In the genomic region with DNA sequence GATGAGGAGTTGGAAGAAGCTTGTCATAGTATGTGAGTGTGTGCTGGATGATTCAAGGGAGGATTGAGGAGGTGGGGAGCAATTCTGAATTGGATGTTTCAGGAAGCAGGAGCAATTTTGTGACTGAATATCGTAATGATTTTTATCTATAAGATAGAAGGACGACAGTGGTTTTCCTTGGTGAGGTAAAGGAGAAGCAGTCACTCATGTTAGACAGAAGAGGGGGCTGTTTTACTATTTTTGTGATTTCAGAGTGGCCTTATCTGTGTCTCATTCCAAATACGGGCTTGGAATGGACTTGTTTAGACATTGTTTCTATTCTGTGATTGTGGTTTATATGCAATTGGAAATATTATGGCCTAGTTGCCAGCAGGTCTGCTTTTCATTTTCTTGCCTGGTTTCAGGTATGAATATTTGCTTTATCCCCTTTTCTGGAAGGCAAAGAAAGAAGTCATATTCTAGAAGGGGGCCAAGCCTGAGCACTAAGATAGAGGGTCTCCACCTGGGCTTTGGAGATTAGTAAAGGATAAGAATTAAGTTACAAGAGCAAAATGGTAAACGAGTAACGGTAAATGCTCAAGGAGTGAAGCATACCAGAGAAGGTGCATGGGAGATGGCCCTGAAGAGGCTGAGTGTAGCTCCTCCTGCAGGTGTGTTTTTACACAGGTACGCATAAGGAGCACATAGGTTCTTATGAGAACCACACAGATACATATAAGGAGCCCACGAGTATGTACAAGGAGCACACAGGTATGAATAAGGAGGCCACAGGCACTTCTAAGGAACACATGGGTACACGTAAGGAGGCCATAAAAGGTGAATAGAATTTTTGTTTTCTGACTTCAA, we compare ENCODE assay signal across 9 cellular contexts.
A peak's percentile ranks its signal among the peaks of the same experiment; 100 is the strongest.
DNase-seq lines count a peak whose midpoint lies in the region; ATAC-seq and TF ChIP-seq lines count a peak whose summit lies in the region.
"Had no signal": no experiment of that assay in that cellular context is flagged by ENCODE, and none has a peak within 500 bp of the region (broad histone marks: within the 10 kb centered on the region; RNA-seq: fewer than 3 reads in every experiment).

No MANE protein-coding gene starts in this region.

- H3K4me3 Mint-ChIP-seq in glutamatergic neuron (ENCODE audit: unreplicated experiment) (no peak overlapping the region), T-cell (no peak overlapping the region)

- no peak overlapping the region for H3K27ac ChIP-seq in SK-N-SH (ENCODE audit: low read depth in 2 of 2, low read length in 1 of 2)
- H3K27ac ChIP-seq: BLaER1 had no signal

- H2AFZ ChIP-seq in SK-N-SH (ENCODE audit: low read depth), result no peak overlapping the region

- H3K4me1 ChIP-seq in SK-N-SH (ENCODE audit: control insufficient read depth in 1 of 2, insufficient read depth in 2 of 2, low read depth in 1 of 2, low read length in 1 of 2), result no peaks in the 10 kb centered on the region; a peak in 1 of 4 replicates
- H3K4me1 ChIP-seq: BLaER1 had no signal

- DNase-seq in NCI-H1092 treated with DMSO at 0.1 percent for 48 hours (lab: John Stamatoyannopoulos, UW), result peak; percentile 38
- no peak for DNase-seq in NCI-H1092 (lab: John Stamatoyannopoulos, UW)
- DNase-seq in MV-4-11 (lab: John Stamatoyannopoulos, UW), result peak; percentile 33
- DNase-seq in SK-N-SH, result peak; percentile 54
- DNase-seq in glutamatergic neuron, result no peak
- no peak for DNase-seq in activated T-cell treated with anti-CD3 and anti-CD28 coated beads, Interleukin-2, amount 50 U/mL, for 48 hours
- no peak for DNase-seq in T-cell

- no peak for ATAC-seq in HG03571 (IDR thresholded peaks at IDR 0.05; ENCODE audit: unreplicated experiment)
- ATAC-seq in T-cell (replicated peaks in 1 of 4), result no peak

- POLR2A ChIA-PET in SK-N-SH (lab: Yijun Ruan, JAX), result interaction anchor here (0.6 kb wide), 1 partner anchor 153 kb away, joined by 3 read pairs; no protein-coding TSS in a partner anchor
- POLR2A ChIA-PET in T-cell (lab: Charles Lee), result no interaction called here

- no peak overlapping the region for H3K9ac ChIP-seq in SK-N-SH
- H3K9ac ChIP-seq: BLaER1 had no signal

- no peaks in the 10 kb centered on the region for H3F3A ChIP-seq in SK-N-SH (replicated peaks; ENCODE audit: insufficient read depth)

- CTCF ChIA-PET in SK-N-SH (lab: Yijun Ruan, JAX), result interaction anchor here (1.0 to 2.5 kb wide), 7 partner anchors 12 to 1142 kb away, joined by 3 to 10 read pairs (median 5); no protein-coding TSS in a partner anchor
- CTCF ChIA-PET in T-cell (lab: Charles Lee), result no interaction called here

- H4K20me1 ChIP-seq in SK-N-SH (ENCODE audit: insufficient read depth), result no peaks in the 10 kb centered on the region
- H4K20me1 ChIP-seq: BLaER1 had no signal

- H3K27me3 Mint-ChIP-seq in glutamatergic neuron (ENCODE audit: unreplicated experiment), result no peaks in the 10 kb centered on the region
- peaks cover 0 to 5% of the 10 kb centered on the region in 2 donors for H3K27me3 Mint-ChIP-seq in T-cell

- H3K9me3 Mint-ChIP-seq in glutamatergic neuron (ENCODE audit: unreplicated experiment) (no peaks in the 10 kb centered on the region), T-cell (peaks cover 3 to 13% (median 6%) of the 10 kb centered on the region in 3 donors)

- no peaks in the 10 kb centered on the region for H3K9me2 ChIP-seq in SK-N-SH

- no peaks in the 10 kb centered on the region for H3K36me3 ChIP-seq in SK-N-SH (replicated peaks in 1 of 2; ENCODE audit: control insufficient read depth in 1 of 2, insufficient read depth in 2 of 2, low read length in 1 of 2)
- H3K36me3 ChIP-seq: BLaER1 had no signal

- WGBS in SK-N-SH (ENCODE audit: low lambda C conversion rate), result 44% methylated on average over 8 of the region's 8 CpGs

- no peaks in the 10 kb centered on the region for H3K9me3 ChIP-seq in SK-N-SH

- H3K4me1 Mint-ChIP-seq in glutamatergic neuron (ENCODE audit: low read depth, unreplicated experiment) (no peaks in the 10 kb centered on the region), T-cell (peaks cover 0 to 2% (median 0%) of the 10 kb centered on the region in 3 donors)

- H3K36me3 Mint-ChIP-seq in glutamatergic neuron (ENCODE audit: unreplicated experiment) (no peaks in the 10 kb centered on the region), T-cell (no peaks in the 10 kb centered on the region)

- H3K79me2 ChIP-seq in SK-N-SH (ENCODE audit: insufficient read depth), result no peaks in the 10 kb centered on the region

- H3K4me2 ChIP-seq in SK-N-SH, result no peak overlapping the region
- H3K4me2 ChIP-seq: BLaER1 had no signal

- H3K4me3 ChIP-seq in SK-N-SH (ENCODE audit: low read depth in 2 of 2, low read length in 1 of 2), result no peak overlapping the region; a peak in 1 of 4 replicates
- H3K4me3 ChIP-seq: BLaER1 had no signal

- H3K27ac Mint-ChIP-seq in glutamatergic neuron (ENCODE audit: unreplicated experiment) (no peak overlapping the region), T-cell (no peak overlapping the region)

- no peaks in the 10 kb centered on the region for H3K27me3 ChIP-seq in SK-N-SH (ENCODE audit: insufficient read depth)
- H3K27me3 ChIP-seq: BLaER1 had no signal

- TF ChIP-seq EP300 in SK-N-SH (IDR thresholded peaks at IDR 0.05; ENCODE audit: borderline replicate concordance in 1 of 2, low read depth in 1 of 2, low read length in 1 of 2), result no peak

- TF ChIP-seq CTCF in SK-N-SH (IDR thresholded peaks at IDR 0.05) (peak; percentile 69), glutamatergic neuron (IDR thresholded peaks at IDR 0.05; ENCODE audit: partially characterized antibody, unreplicated experiment) (peak; percentile 50)

- TF ChIP-seq RAD21 in SK-N-SH (IDR thresholded peaks at IDR 0.05; ENCODE audit: low read length), result peak; percentile 80

TF ChIP-seq in SK-N-SH, 30 proteins besides CTCF, POLR2A, EP300 and RAD21:
- TF ChIP-seq SMC3 (IDR thresholded peaks at IDR 0.05; ENCODE audit: low read depth, low read length), result peak; percentile 36
- TF ChIP-seq TEAD4 (IDR thresholded peaks at IDR 0.05; ENCODE audit: borderline replicate concordance, insufficient read depth), result no peak

Comparison
In these comparisons a context has a peak if more than half of its experiments do, and no peak if none do; other contexts are left out.
1. DNase-seq: peak in NCI-H1092 treated with DMSO at 0.1 percent for 48 hours (single experiment), MV-4-11 (single experiment) and SK-N-SH (single experiment); none in NCI-H1092 (single experiment), glutamatergic neuron (single experiment), activated T-cell treated with anti-CD3 and anti-CD28 coated beads, Interleukin-2, amount 50 U/mL, for 48 hours (0 of 2) and T-cell (0 of 34).